1 cellular context compared by ENCODE assay signal in genomic region chr3:10137178-10137577, GRCh38.
A peak's percentile ranks its signal among the peaks of the same experiment; 100 is the strongest.
TF ChIP-seq lines count a peak whose summit lies in the region.

No MANE protein-coding gene starts in this region.

TF ChIP-seq in HepG2, 621 proteins besides CTCF, POLR2A, EP300 and RAD21:
- no peak for TF ChIP-seq ZNF282 (IDR thresholded peaks at IDR 0.05; ENCODE audit: partially characterized antibody)
- TF ChIP-seq YY1 (IDR thresholded peaks at IDR 0.05; ENCODE audit: insufficient read depth, insufficient replicate concordance, low read depth, low read length): no peak
- peak; percentile 29; the same call in 1 of the 2 replicates for TF ChIP-seq ZNF7 (CRISPR knock-in tag; IDR thresholded peaks at IDR 0.05)
- no peak for TF ChIP-seq HDAC6 (IDR thresholded peaks at IDR 0.05; ENCODE audit: low read depth, low read length)
- TF ChIP-seq, protein P1, sequence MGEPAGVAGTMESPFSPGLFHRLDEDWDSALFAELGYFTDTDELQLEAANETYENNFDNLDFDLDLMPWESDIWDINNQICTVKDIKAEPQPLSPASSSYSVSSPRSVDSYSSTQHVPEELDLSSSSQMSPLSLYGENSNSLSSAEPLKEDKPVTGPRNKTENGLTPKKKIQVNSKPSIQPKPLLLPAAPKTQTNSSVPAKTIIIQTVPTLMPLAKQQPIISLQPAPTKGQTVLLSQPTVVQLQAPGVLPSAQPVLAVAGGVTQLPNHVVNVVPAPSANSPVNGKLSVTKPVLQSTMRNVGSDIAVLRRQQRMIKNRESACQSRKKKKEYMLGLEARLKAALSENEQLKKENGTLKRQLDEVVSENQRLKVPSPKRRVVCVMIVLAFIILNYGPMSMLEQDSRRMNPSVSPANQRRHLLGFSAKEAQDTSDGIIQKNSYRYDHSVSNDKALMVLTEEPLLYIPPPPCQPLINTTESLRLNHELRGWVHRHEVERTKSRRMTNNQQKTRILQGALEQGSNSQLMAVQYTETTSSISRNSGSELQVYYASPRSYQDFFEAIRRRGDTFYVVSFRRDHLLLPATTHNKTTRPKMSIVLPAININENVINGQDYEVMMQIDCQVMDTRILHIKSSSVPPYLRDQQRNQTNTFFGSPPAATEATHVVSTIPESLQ (CRISPR knock-in tag; conservative IDR thresholded peaks at IDR 0.05): no peak
- TF ChIP-seq RFX1 (IDR thresholded peaks at IDR 0.05): peak; percentile 25; the same call in 1 of the 2 replicates
- TF ChIP-seq ZNF296 (CRISPR knock-in tag; conservative IDR thresholded peaks at IDR 0.05): no peak
- TF ChIP-seq ZNF558 (CRISPR knock-in tag; IDR thresholded peaks at IDR 0.05; ENCODE audit: borderline replicate concordance): no peak
- TF ChIP-seq, protein P2, sequence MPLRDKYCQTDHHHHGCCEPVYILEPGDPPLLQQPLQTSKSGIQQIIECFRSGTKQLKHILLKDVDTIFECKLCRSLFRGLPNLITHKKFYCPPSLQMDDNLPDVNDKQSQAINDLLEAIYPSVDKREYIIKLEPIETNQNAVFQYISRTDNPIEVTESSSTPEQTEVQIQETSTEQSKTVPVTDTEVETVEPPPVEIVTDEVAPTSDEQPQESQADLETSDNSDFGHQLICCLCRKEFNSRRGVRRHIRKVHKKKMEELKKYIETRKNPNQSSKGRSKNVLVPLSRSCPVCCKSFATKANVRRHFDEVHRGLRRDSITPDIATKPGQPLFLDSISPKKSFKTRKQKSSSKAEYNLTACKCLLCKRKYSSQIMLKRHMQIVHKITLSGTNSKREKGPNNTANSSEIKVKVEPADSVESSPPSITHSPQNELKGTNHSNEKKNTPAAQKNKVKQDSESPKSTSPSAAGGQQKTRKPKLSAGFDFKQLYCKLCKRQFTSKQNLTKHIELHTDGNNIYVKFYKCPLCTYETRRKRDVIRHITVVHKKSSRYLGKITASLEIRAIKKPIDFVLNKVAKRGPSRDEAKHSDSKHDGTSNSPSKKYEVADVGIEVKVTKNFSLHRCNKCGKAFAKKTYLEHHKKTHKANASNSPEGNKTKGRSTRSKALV (CRISPR knock-in tag; IDR thresholded peaks at IDR 0.05): no peak
